22 cellular contexts compared by ENCODE assay signal in genomic region chr6:134593024-134593423, GRCh38.
"Had no signal": no experiment of that assay in that cellular context is flagged by ENCODE, and none has a peak within 500 bp of the region (broad histone marks: within the 10 kb centered on the region; RNA-seq: fewer than 3 reads in every experiment).

No MANE protein-coding gene starts in this region.

- FAIRE-seq: endothelial cell of umbilical vein, islet of Langerhans had no signal

- H3K27me3 ChIP-seq: cardiac muscle cell, esophagus muscularis mucosa, gastroesophageal sphincter, heart left ventricle, tibial nerve had no signal

- H3K27ac ChIP-seq: cardiac muscle cell, esophagus muscularis mucosa, gastroesophageal sphincter, heart left ventricle, tibial nerve, VCaP had no signal

- DNase-seq: activated CD4-positive, alpha-beta memory T cell treated with anti-CD3 and anti-CD28 coated beads, Interleukin-2, amount 10 ng/mL, durations not matched to agents 7 days and 5 days; activated CD4-positive, alpha-beta T cell treated with anti-CD3 and anti-CD28 coated beads, Interleukin-2, amount 10 ng/mL, durations not matched to agents 24 days and 14 days; activated effector memory CD4-positive, alpha-beta T cell treated with anti-CD3 and anti-CD28 coated beads, Interleukin-2, amount 50 U/mL, for 16 hours; activated naive CD4-positive, alpha-beta T cell treated with anti-CD3 and anti-CD28 coated beads, Interleukin-2, amount 10 ng/mL, durations not matched to agents 7 days and 5 days; activated T-cell treated with anti-CD3 and anti-CD28 coated beads, Interleukin-2, amount 50 U/mL, for 72 hours; dermis blood vessel endothelial cell; effector memory CD4-positive, alpha-beta T cell; heart left ventricle; left colon; mesenchymal stem cell; mucosa of descending colon; nephron progenitor cell; stimulated activated CD4-positive, alpha-beta T cell treated with anti-CD3 and anti-CD28 coated beads, Interleukin-4, amount 100 ng/mL, for 24 hours; stimulated activated naive CD4-positive, alpha-beta T cell treated with Interleukin-2 at 50 U/mL for 16 hours had no signal

- H3K4me1 ChIP-seq: esophagus muscularis mucosa, gastroesophageal sphincter, tibial nerve had no signal

- H3K36me3 ChIP-seq: cardiac muscle cell, esophagus muscularis mucosa, gastroesophageal sphincter, heart left ventricle, tibial nerve had no signal

- H3K4me3 ChIP-seq: cardiac muscle cell, esophagus muscularis mucosa, gastroesophageal sphincter, heart left ventricle, mucosa of descending colon, tibial nerve had no signal

- H3K9me3 ChIP-seq: esophagus muscularis mucosa, gastroesophageal sphincter, heart left ventricle, mucosa of descending colon, tibial nerve had no signal

- ATAC-seq: activated CD4-positive, CD25-positive, alpha-beta regulatory T cell treated with anti-CD3 and anti-CD28 coated beads, Interleukin-2, amount 50 U/mL, for 24 hours; activated T-cell treated with anti-CD3 and anti-CD28 coated beads, Interleukin-2, amount 50 U/mL, for 72 hours; gastroesophageal sphincter; heart left ventricle; left colon; mucosa of descending colon had no signal
